In the genomic region with DNA sequence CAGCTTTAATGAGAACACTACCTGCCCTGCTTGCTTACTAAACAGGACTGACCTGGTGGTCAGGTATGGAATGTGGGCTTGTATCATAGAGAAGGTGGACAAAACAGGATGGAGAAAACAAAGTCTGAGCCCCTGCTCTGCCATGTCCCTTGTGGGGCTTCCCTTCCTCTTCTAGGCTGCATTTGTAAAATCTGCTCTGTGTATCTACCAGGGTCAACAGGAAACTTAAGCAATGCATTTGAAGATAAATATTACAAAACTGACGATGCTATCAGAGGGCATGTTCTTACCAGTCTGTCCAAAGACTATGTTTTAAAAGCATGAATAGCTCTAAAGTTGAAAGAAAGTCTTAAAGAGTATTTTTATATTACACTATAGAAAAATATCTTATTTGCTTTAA, we compare ENCODE assay signal across 24 cellular contexts.
A peak's percentile ranks its signal among the peaks of the same experiment; 100 is the strongest.
DNase-seq lines count a peak whose midpoint lies in the region; ATAC-seq and TF ChIP-seq lines count a peak whose summit lies in the region.
"Had no signal": no experiment of that assay in that cellular context is flagged by ENCODE, and none has a peak within 500 bp of the region (broad histone marks: within the 10 kb centered on the region; RNA-seq: fewer than 3 reads in every experiment).

No MANE protein-coding gene starts in this region.

- H3K27me3 ChIP-seq in breast epithelium: no peaks in the 10 kb centered on the region
- H3K27me3 ChIP-seq: BLaER1, dorsolateral prefrontal cortex, upper lobe of left lung had no signal

- no peak for ATAC-seq in GM19452 (IDR thresholded peaks at IDR 0.05; ENCODE audit: unreplicated experiment)
- ATAC-seq in stimulated activated naive CD8-positive, alpha-beta T cell treated with anti-CD3 and anti-CD28 coated beads, Interleukin-15, Interleukin-2, amounts not matched to agents 100 U/mL and 50 U/mL, for 24 hours: no peak
- ATAC-seq: stimulated activated effector memory CD8-positive, alpha-beta T cell treated with anti-CD3 and anti-CD28 coated beads, Interleukin-12 subunit alpha, Interleukin-12 subunit beta, amount 100 ng/mL, for 72 hours had no signal

- H3K27ac Mint-ChIP-seq in progenitor cell of endocrine pancreas: peak overlapping the region; percentile 2
- H3K27ac Mint-ChIP-seq: activated CD4-positive, alpha-beta memory T cell treated with anti-CD3 and anti-CD28 coated beads, Interleukin-2, amount 10 ng/mL, durations not matched to agents 7 days and 5 days; activated naive CD4-positive, alpha-beta T cell treated with anti-CD3 and anti-CD28 coated beads for 36 hours; activated T-helper 1 cell treated with anti-CD3 and anti-CD28 coated beads, Interleukin-12 subunit alpha, Interleukin-12 subunit beta, Interleukin-2, Interleukin-4 antibody, amounts not matched to agents 30 ng/mL and 10 ng/mL and 1 ng/mL, durations not matched to agents 14 hours and 24 hours and 36 hours; immature natural killer cell; natural killer cell; stimulated activated effector memory CD8-positive, alpha-beta T cell treated with anti-CD3 and anti-CD28 coated beads, Interleukin-12 subunit alpha, Interleukin-12 subunit beta, amount 100 ng/mL, for 72 hours had no signal

- H3K36me3 ChIP-seq in breast epithelium: no peaks in the 10 kb centered on the region
- H3K36me3 ChIP-seq: BLaER1, upper lobe of left lung had no signal

- no peak overlapping the region for H3K4me3 Mint-ChIP-seq in progenitor cell of endocrine pancreas (ENCODE audit: low read depth)
- H3K4me3 Mint-ChIP-seq: activated CD4-positive, alpha-beta memory T cell treated with anti-CD3 and anti-CD28 coated beads, Interleukin-2, amount 10 ng/mL, durations not matched to agents 7 days and 5 days; activated naive CD4-positive, alpha-beta T cell treated with anti-CD3 and anti-CD28 coated beads for 36 hours; activated T-helper 1 cell treated with anti-CD3 and anti-CD28 coated beads, Interleukin-12 subunit alpha, Interleukin-12 subunit beta, Interleukin-2, Interleukin-4 antibody, amounts not matched to agents 30 ng/mL and 10 ng/mL and 1 ng/mL, durations not matched to agents 14 hours and 24 hours and 36 hours; brain; immature natural killer cell; natural killer cell; stimulated activated effector memory CD8-positive, alpha-beta T cell treated with anti-CD3 and anti-CD28 coated beads, Interleukin-12 subunit alpha, Interleukin-12 subunit beta, amount 100 ng/mL, for 72 hours had no signal

- CTCF ChIA-PET in RWPE1 (lab: Yijun Ruan, JAX): interaction anchor here (0.6 to 1.4 kb wide), 3 partner anchors 88 to 114 kb away, joined by 3 to 5 read pairs (median 5); no protein-coding TSS in a partner anchor

- intact Hi-C loops in breast epithelium (cut with DNase I; ENCODE audit: low total_unique reads): no loop called here

- H3K36me3 Mint-ChIP-seq in progenitor cell of endocrine pancreas (ENCODE audit: insufficient read depth): no peaks in the 10 kb centered on the region
- H3K36me3 Mint-ChIP-seq: brain; immature natural killer cell; natural killer cell; stimulated activated effector memory CD8-positive, alpha-beta T cell treated with anti-CD3 and anti-CD28 coated beads, Interleukin-12 subunit alpha, Interleukin-12 subunit beta, amount 100 ng/mL, for 72 hours had no signal

- no peak for DNase-seq in RWPE1 (ENCODE audit: low spot score)
- DNase-seq in breast epithelium (ENCODE audit: low spot score in 2 of 2): no peak
- peak; percentile 59 for DNase-seq in iris pigment epithelial cell (ENCODE audit: low read depth)
- DNase-seq in progenitor cell of endocrine pancreas (ENCODE audit: low spot score, unreplicated experiment): no peak
- DNase-seq in stimulated activated naive CD8-positive, alpha-beta T cell treated with anti-CD3 and anti-CD28 coated beads, Interleukin-15, Interleukin-2, amounts not matched to agents 100 U/mL and 50 U/mL, for 24 hours: no peak
- DNase-seq in NCI-H1694 (lab: John Stamatoyannopoulos, UW): no peak
- DNase-seq: activated CD4-positive, alpha-beta memory T cell treated with anti-CD3 and anti-CD28 coated beads, Interleukin-2, amount 10 ng/mL, durations not matched to agents 7 days and 5 days; activated CD8-positive, alpha-beta memory T cell treated with anti-CD3 and anti-CD28 coated beads, Interleukin-2, amount 50 U/mL, for 48 hours; activated naive CD4-positive, alpha-beta T cell treated with anti-CD3 and anti-CD28 coated beads for 36 hours; DMS153; immature natural killer cell; natural killer cell; NCI-H1092; NCI-H187; NCI-H2171; NCI-H510A; occipital lobe; upper lobe of left lung had no signal

- peaks cover 27% of the 10 kb centered on the region for H3K4me1 Mint-ChIP-seq in progenitor cell of endocrine pancreas (ENCODE audit: low read depth)
- H3K4me1 Mint-ChIP-seq: activated CD4-positive, alpha-beta memory T cell treated with anti-CD3 and anti-CD28 coated beads, Interleukin-2, amount 10 ng/mL, durations not matched to agents 7 days and 5 days; immature natural killer cell; natural killer cell; stimulated activated effector memory CD8-positive, alpha-beta T cell treated with anti-CD3 and anti-CD28 coated beads, Interleukin-12 subunit alpha, Interleukin-12 subunit beta, amount 100 ng/mL, for 72 hours had no signal

- H3K27ac ChIP-seq in RWPE1 (peak overlapping the region; percentile 78), breast epithelium (peak overlapping the region; percentile 5 to 41)
- H3K27ac ChIP-seq: BLaER1 had no signal

- peaks cover 3% of the 10 kb centered on the region for H3K27me3 Mint-ChIP-seq in progenitor cell of endocrine pancreas
- H3K27me3 Mint-ChIP-seq: activated CD4-positive, alpha-beta memory T cell treated with anti-CD3 and anti-CD28 coated beads, Interleukin-2, amount 10 ng/mL, durations not matched to agents 7 days and 5 days had no signal

- H3K9me3 ChIP-seq in breast epithelium: no peaks in the 10 kb centered on the region
- H3K9me3 ChIP-seq: BLaER1, upper lobe of left lung had no signal

- TF ChIP-seq CTCF in RWPE1 (conservative IDR thresholded peaks at IDR 0.05; ENCODE audit: low read depth) (no peak), breast epithelium (IDR thresholded peaks at IDR 0.05) (no peak), progenitor cell of endocrine pancreas (IDR thresholded peaks at IDR 0.05; ENCODE audit: unreplicated experiment) (no peak)

- no peak overlapping the region for H3K4me3 ChIP-seq in breast epithelium
- H3K4me3 ChIP-seq: BLaER1, upper lobe of left lung had no signal

- TF ChIP-seq POLR2A in breast epithelium (IDR thresholded peaks at IDR 0.05): no peak

- peaks cover 0 to 10% of the 10 kb centered on the region in 2 donors for H3K4me1 ChIP-seq in breast epithelium
- H3K4me1 ChIP-seq: BLaER1 had no signal

- POLR2A ChIA-PET in RWPE1 (lab: Yijun Ruan, JAX; ENCODE audit: low non-redundant PET): no interaction called here

- H3K9me3 Mint-ChIP-seq in progenitor cell of endocrine pancreas (ENCODE audit: low read depth): no peaks in the 10 kb centered on the region
- H3K9me3 Mint-ChIP-seq: activated CD4-positive, alpha-beta memory T cell treated with anti-CD3 and anti-CD28 coated beads, Interleukin-2, amount 10 ng/mL, durations not matched to agents 7 days and 5 days; activated naive CD4-positive, alpha-beta T cell treated with anti-CD3 and anti-CD28 coated beads for 36 hours; activated T-helper 1 cell treated with anti-CD3 and anti-CD28 coated beads, Interleukin-12 subunit alpha, Interleukin-12 subunit beta, Interleukin-2, Interleukin-4 antibody, amounts not matched to agents 30 ng/mL and 10 ng/mL and 1 ng/mL, durations not matched to agents 14 hours and 24 hours and 36 hours; brain; immature natural killer cell; natural killer cell; stimulated activated effector memory CD8-positive, alpha-beta T cell treated with anti-CD3 and anti-CD28 coated beads, Interleukin-12 subunit alpha, Interleukin-12 subunit beta, amount 100 ng/mL, for 72 hours had no signal
